ENCODE assay signal across 37 cellular contexts in genomic region chr3:8352475-8352874, GRCh38.
"Had no signal": no experiment of that assay in that cellular context is flagged by ENCODE, and none has a peak within 500 bp of the region (broad histone marks: within the 10 kb centered on the region; RNA-seq: fewer than 3 reads in every experiment).

No MANE protein-coding gene starts in this region.

- FAIRE-seq: astrocyte, TTC549 had no signal

- H3K36me3 ChIP-seq: adrenal gland, brain microvascular endothelial cell, breast epithelium had no signal

- H3K27ac Mint-ChIP-seq: activated CD4-positive, alpha-beta memory T cell treated with anti-CD3 and anti-CD28 coated beads, Interleukin-2, amount 10 ng/mL, durations not matched to agents 7 days and 5 days; activated CD4-positive, alpha-beta T cell treated with anti-CD3 and anti-CD28 coated beads for 36 hours; activated CD8-positive, alpha-beta memory T cell treated with anti-CD3 and anti-CD28 coated beads, Interleukin-2, amount 10 ng/mL, durations not matched to agents 7 days and 5 days; activated CD8-positive, alpha-beta T cell treated with anti-CD3 and anti-CD28 coated beads, Interleukin-2, amount 10 ng/mL, durations not matched to agents 7 days and 5 days; activated naive CD4-positive, alpha-beta T cell treated with anti-CD3 and anti-CD28 coated beads for 36 hours; activated naive CD4-positive, alpha-beta T cell treated with anti-CD3 and anti-CD28 coated beads, Interleukin-2, amount 50 U/mL, for 72 hours; activated naive CD8-positive, alpha-beta T cell treated with anti-CD3 and anti-CD28 coated beads for 36 hours; activated T-cell treated with anti-CD3 and anti-CD28 coated beads, Interleukin-2, amount 50 U/mL, for 24 hours; activated T-helper 2 cell treated with anti-CD3 and anti-CD28 coated beads, Interferon-gamma antibody, Interleukin-2, Interleukin-4, amounts not matched to agents 10 μg/mL and 5 μg/mL and 100 μg/mL, durations not matched to agents 14 hours and 24 hours and 36 hours; T-helper 2 cell treated with Interferon-gamma antibody and Interleukin-4, amounts not matched to agents 5 μg/mL and 100 μg/mL, for 36 hours; WTC11 had no signal

- H3K27me3 ChIP-seq: adrenal gland, body of pancreas, brain microvascular endothelial cell, breast epithelium had no signal

- DNase-seq: activated CD4-positive, alpha-beta memory T cell treated with anti-CD3 and anti-CD28 coated beads, Interleukin-2, amount 10 ng/mL, durations not matched to agents 7 days and 5 days; activated CD4-positive, alpha-beta T cell treated with anti-CD3 and anti-CD28 coated beads for 1 hour; activated CD4-positive, alpha-beta T cell treated with anti-CD3 and anti-CD28 coated beads for 36 hours; activated CD4-positive, alpha-beta T cell treated with anti-CD3 and anti-CD28 coated beads for 48 hours; activated CD4-positive, alpha-beta T cell treated with anti-CD3 and anti-CD28 coated beads, Interleukin-2, amount 10 ng/mL, durations not matched to agents 7 days and 5 days; activated CD4-positive, alpha-beta T cell treated with anti-CD3 and anti-CD28 coated beads, Interleukin-2, amount 50 U/mL, for 48 hours; activated CD4-positive, CD25-positive, alpha-beta regulatory T cell; activated CD8-positive, alpha-beta memory T cell treated with anti-CD3 and anti-CD28 coated beads for 24 hours; activated CD8-positive, alpha-beta memory T cell treated with anti-CD3 and anti-CD28 coated beads, Interleukin-2, amount 10 ng/mL, durations not matched to agents 7 days and 5 days; activated CD8-positive, alpha-beta memory T cell treated with anti-CD3 and anti-CD28 coated beads, Interleukin-2, amount 50 U/mL, for 48 hours; activated CD8-positive, alpha-beta T cell treated with anti-CD3 and anti-CD28 coated beads, Interleukin-2, amount 10 ng/mL, durations not matched to agents 7 days and 5 days; activated effector memory CD4-positive, alpha-beta T cell treated with Interleukin-2 at 50 U/mL for 16 hours; activated gamma-delta T cell treated with Interleukin-2 at 50 U/mL for 16 hours; activated naive CD4-positive, alpha-beta T cell; activated naive CD4-positive, alpha-beta T cell treated with anti-CD3 and anti-CD28 coated beads for 36 hours; activated naive CD4-positive, alpha-beta T cell treated with anti-CD3 and anti-CD28 coated beads, Interleukin-2, amount 50 U/mL, for 16 hours; activated naive CD8-positive, alpha-beta T cell treated with anti-CD3 and anti-CD28 coated beads for 36 hours; activated T-cell treated with anti-CD3 and anti-CD28 coated beads, Interleukin-2, amount 50 U/mL, for 24 hours; activated T-cell treated with anti-CD3 and anti-CD28 coated beads, Interleukin-2, amount 50 U/mL, for 48 hours; adrenal gland; amniotic stem cell; aorta; body of pancreas; brain microvascular endothelial cell; central memory CD4-positive, alpha-beta T cell; T-cell; T-helper 2 cell; T-helper 9 cell had no signal

- H3K4me3 ChIP-seq: adrenal gland, body of pancreas, breast epithelium had no signal

- H3K4me3 Mint-ChIP-seq: activated CD4-positive, alpha-beta memory T cell treated with anti-CD3 and anti-CD28 coated beads, Interleukin-2, amount 10 ng/mL, durations not matched to agents 7 days and 5 days; activated CD4-positive, alpha-beta T cell treated with anti-CD3 and anti-CD28 coated beads for 36 hours; activated CD4-positive, alpha-beta T cell treated with anti-CD3 and anti-CD28 coated beads, Interleukin-2, amount 10 ng/mL, durations not matched to agents 7 days and 5 days; activated CD8-positive, alpha-beta memory T cell treated with anti-CD3 and anti-CD28 coated beads, Interleukin-2, amount 10 ng/mL, durations not matched to agents 7 days and 5 days; activated CD8-positive, alpha-beta T cell treated with anti-CD3 and anti-CD28 coated beads, Interleukin-2, amount 10 ng/mL, durations not matched to agents 7 days and 5 days; activated naive CD4-positive, alpha-beta T cell treated with anti-CD3 and anti-CD28 coated beads for 36 hours; activated naive CD8-positive, alpha-beta T cell treated with anti-CD3 and anti-CD28 coated beads for 36 hours; activated T-cell treated with anti-CD3 and anti-CD28 coated beads, Interleukin-2, amount 50 U/mL, for 24 hours; T-cell; T-helper 2 cell treated with Interferon-gamma antibody and Interleukin-4, amounts not matched to agents 5 μg/mL and 100 μg/mL, for 36 hours; WTC11 had no signal

- H3K27me3 Mint-ChIP-seq: activated CD4-positive, alpha-beta memory T cell treated with anti-CD3 and anti-CD28 coated beads, Interleukin-2, amount 10 ng/mL, durations not matched to agents 7 days and 5 days; activated CD4-positive, alpha-beta T cell treated with anti-CD3 and anti-CD28 coated beads for 36 hours; activated CD4-positive, alpha-beta T cell treated with anti-CD3 and anti-CD28 coated beads, Interleukin-2, amount 10 ng/mL, durations not matched to agents 7 days and 5 days; activated CD8-positive, alpha-beta memory T cell treated with anti-CD3 and anti-CD28 coated beads, Interleukin-2, amount 10 ng/mL, durations not matched to agents 7 days and 5 days; activated naive CD8-positive, alpha-beta T cell treated with anti-CD3 and anti-CD28 coated beads for 36 hours; activated T-cell treated with anti-CD3 and anti-CD28 coated beads, Interleukin-2, amount 50 U/mL, for 24 hours; T-cell had no signal

- H3K27ac ChIP-seq: adrenal gland, body of pancreas, brain microvascular endothelial cell, breast epithelium, VCaP had no signal

- H3K4me1 ChIP-seq: adrenal gland, body of pancreas, breast epithelium had no signal

- H3K36me3 Mint-ChIP-seq: WTC11 had no signal

- H3K9me3 ChIP-seq: adrenal gland, body of pancreas, breast epithelium had no signal

- ATAC-seq: activated CD4-positive, alpha-beta T cell treated with anti-CD3 and anti-CD28 coated beads for 36 hours; activated CD4-positive, CD25-positive, alpha-beta regulatory T cell treated with anti-CD3 and anti-CD28 coated beads, Interleukin-2, amount 50 U/mL, for 24 hours; activated CD8-positive, alpha-beta memory T cell treated with anti-CD3 and anti-CD28 coated beads, Interleukin-2, amount 10 ng/mL, durations not matched to agents 7 days and 5 days; activated CD8-positive, alpha-beta T cell treated with anti-CD3 and anti-CD28 coated beads, Interleukin-2, amount 10 ng/mL, durations not matched to agents 7 days and 5 days; activated naive CD4-positive, alpha-beta T cell treated with anti-CD3 and anti-CD28 coated beads, Interleukin-2, amount 50 U/mL, for 72 hours; body of pancreas; T-cell; WTC11 had no signal
